ENCODE assay signal across 1 cellular context in genomic region chr1:89581859-89582258, GRCh38.
TF ChIP-seq lines count a peak whose summit lies in the region.

No MANE protein-coding gene starts in this region.

TF ChIP-seq in HCT116, 20 proteins besides CTCF, POLR2A, EP300 and RAD21:
- TF ChIP-seq FOSL1 (IDR thresholded peaks at IDR 0.05; ENCODE audit: low read depth) = peak; percentile 37; the same call in 1 of the 2 replicates
- peak; percentile 16; the same call in 1 of the 2 replicates for TF ChIP-seq JUND (IDR thresholded peaks at IDR 0.05)
- TF ChIP-seq EZH2phosphoT487 (IDR thresholded peaks at IDR 0.05; ENCODE audit: borderline replicate concordance) = no peak
- no peak for TF ChIP-seq ZBTB33 (IDR thresholded peaks at IDR 0.05; ENCODE audit: extremely low read depth, insufficient replicate concordance, low read length)
